Comparison of ENCODE assay signal across 8 cellular contexts in genomic region chr17:77281904-77282367, GRCh38.
A peak's percentile ranks its signal among the peaks of the same experiment; 100 is the strongest.
DNase-seq lines count a peak whose midpoint lies in the region; ATAC-seq and TF ChIP-seq lines count a peak whose summit lies in the region.

No MANE protein-coding gene starts in this region.

- H3K4me1 Mint-ChIP-seq in IgD-negative memory B cell (peaks cover 5 to 19% (median 13%) of the 10 kb centered on the region in 3 donors), chondrocyte (ENCODE audit: low read depth) (peaks cover 57% of the 10 kb centered on the region), nephron (peaks cover 29% of the 10 kb centered on the region)

- no peaks in the 10 kb centered on the region for H3K36me3 Mint-ChIP-seq in IgD-negative memory B cell
- no peaks in the 10 kb centered on the region for H3K36me3 Mint-ChIP-seq in chondrocyte (ENCODE audit: low read depth)
- no peaks in the 10 kb centered on the region for H3K36me3 Mint-ChIP-seq in nephron (ENCODE audit: low read depth)

- H3K27me3 Mint-ChIP-seq in IgD-negative memory B cell (peaks cover 18% of the 10 kb centered on the region), chondrocyte (ENCODE audit: low read depth) (peaks cover 3% of the 10 kb centered on the region), nephron (ENCODE audit: low read depth) (peaks cover 53% of the 10 kb centered on the region)

- H3K27ac Mint-ChIP-seq in IgD-negative memory B cell (peak overlapping the region; percentile 85 to 100 (median 94)), chondrocyte (ENCODE audit: unreplicated experiment) (peak overlapping the region; percentile 12), nephron (no peak overlapping the region)

- TF ChIP-seq CTCF in GM13976 (IDR thresholded peaks at IDR 0.05; ENCODE audit: borderline replicate concordance, control extremely low read depth, extremely low read depth, insufficient read depth, missing control alignments): no peak
- no peak for TF ChIP-seq CTCF in chondrocyte (IDR thresholded peaks at IDR 0.05)
- no peak for TF ChIP-seq CTCF in nephron (IDR thresholded peaks at IDR 0.05; ENCODE audit: unreplicated experiment in 3 of 3)

- in situ Hi-C loops in GM13976 (cut with MboI; ENCODE audit: low sequenced_read_pairs, unreplicated experiment): no loop called here

- no peak for ATAC-seq in GM21528 (IDR thresholded peaks at IDR 0.05; ENCODE audit: low FRiP score, unreplicated experiment)

- H3K9me3 Mint-ChIP-seq in IgD-negative memory B cell (peaks cover 0 to 3% (median 0%) of the 10 kb centered on the region in 3 donors), chondrocyte (ENCODE audit: low read depth) (no peaks in the 10 kb centered on the region), nephron (no peaks in the 10 kb centered on the region)

- H3K4me3 Mint-ChIP-seq in IgD-negative memory B cell (peak overlapping the region; percentile 78 to 99 (median 87)), chondrocyte (ENCODE audit: unreplicated experiment) (peak overlapping the region; percentile 57), nephron (peak overlapping the region; percentile 83 to 86 (median 84))

- DNase-seq in GM13976 (ENCODE audit: low spot score) (peak; percentile 65), chondrocyte (ENCODE audit: low spot score) (no peak), DMS79 (lab: John Stamatoyannopoulos, UW) (no peak), iPS-NIHi11 (ENCODE audit: low spot score) (no peak)
- no peak for DNase-seq in NK-92 treated with Interleukin-12 subunit alpha and Interleukin-12 subunit beta, amount 100 ng/mL, for 24 hours (lab: John Stamatoyannopoulos, UW)

Comparison
In these comparisons a context has a peak if more than half of its experiments do, and no peak if none do; other contexts are left out.
1. H3K27ac Mint-ChIP-seq: peak in IgD-negative memory B cell (3 of 3) and chondrocyte (single experiment); none in nephron (0 of 3).
2. Peak in every context shown above with its lines, with median percentiles within 50 percentile points of each other: H3K4me3 Mint-ChIP-seq.